9 cellular contexts compared by ENCODE assay signal in the genomic region with DNA sequence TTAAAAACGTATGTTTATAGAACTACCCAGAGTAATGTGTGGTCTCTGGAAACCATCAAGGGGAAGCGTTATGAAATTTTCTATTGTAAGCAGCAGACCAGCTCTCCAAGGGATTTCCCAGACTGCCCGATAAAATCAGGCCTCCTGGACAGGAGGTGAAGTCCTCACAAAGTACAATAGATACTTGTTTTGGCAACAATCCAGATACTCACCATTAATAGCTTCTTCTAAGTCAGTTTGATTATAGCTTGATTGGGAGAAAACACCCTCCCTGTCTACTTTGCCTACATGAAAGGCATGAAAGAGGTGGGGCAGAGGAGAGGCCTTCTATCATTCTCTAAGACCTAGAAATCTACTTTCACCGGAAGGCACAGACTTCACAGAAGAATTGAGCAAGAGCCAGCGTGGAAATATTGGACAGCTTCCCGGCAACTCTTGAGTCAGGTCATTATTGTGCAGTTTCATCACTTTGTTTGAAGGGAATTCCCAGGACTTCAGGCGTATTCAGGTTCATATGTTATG.
DNase-seq lines count a peak whose midpoint lies in the region; TF ChIP-seq lines count a peak whose summit lies in the region.
"Had no signal": no experiment of that assay in that cellular context is flagged by ENCODE, and none has a peak within 500 bp of the region (broad histone marks: within the 10 kb centered on the region; RNA-seq: fewer than 3 reads in every experiment).

No MANE protein-coding gene starts in this region.

- H3K27me3 Mint-ChIP-seq in glutamatergic neuron (ENCODE audit: unreplicated experiment): no peaks in the 10 kb centered on the region

- no peak overlapping the region for H3K27ac Mint-ChIP-seq in glutamatergic neuron (ENCODE audit: unreplicated experiment)
- H3K27ac Mint-ChIP-seq: nephron progenitor cell had no signal

- no peak overlapping the region for H3K27ac ChIP-seq in RWPE1

- no peaks in the 10 kb centered on the region for H3K9me3 Mint-ChIP-seq in glutamatergic neuron (ENCODE audit: unreplicated experiment)
- H3K9me3 Mint-ChIP-seq: nephron progenitor cell had no signal

- H3K36me3 Mint-ChIP-seq in glutamatergic neuron (ENCODE audit: unreplicated experiment): no peaks in the 10 kb centered on the region

- H3K4me3 Mint-ChIP-seq in glutamatergic neuron (ENCODE audit: unreplicated experiment): no peak overlapping the region
- H3K4me3 Mint-ChIP-seq: nephron progenitor cell had no signal

- peaks cover 1% of the 10 kb centered on the region for H3K4me1 Mint-ChIP-seq in glutamatergic neuron (ENCODE audit: low read depth, unreplicated experiment)

- H3K4me3 ChIP-seq in fibroblast of villous mesenchyme (ENCODE audit: low read depth, low read length): no peak overlapping the region
- H3K4me3 ChIP-seq in retinal pigment epithelial cell (ENCODE audit: low read length): no peak overlapping the region

- CTCF ChIA-PET in RWPE1 (lab: Yijun Ruan, JAX) (interaction anchor here (1.7 kb wide), 1 partner anchor 60 kb away, joined by 5 read pairs; no protein-coding TSS in a partner anchor), HEK293T (lab: Yijun Ruan, JAX) (no interaction called here)

- TF ChIP-seq CTCF in RWPE1 (conservative IDR thresholded peaks at IDR 0.05; ENCODE audit: low read depth) (no peak), fibroblast of villous mesenchyme (IDR thresholded peaks at IDR 0.05; ENCODE audit: insufficient read depth, low read depth, low read length) (no peak), retinal pigment epithelial cell (conservative IDR thresholded peaks at IDR 0.05; ENCODE audit: low read depth, low read length) (no peak), glutamatergic neuron (IDR thresholded peaks at IDR 0.05; ENCODE audit: partially characterized antibody, unreplicated experiment) (no peak)

- POLR2A ChIA-PET in RWPE1 (lab: Yijun Ruan, JAX; ENCODE audit: low non-redundant PET): no interaction called here
- POLR2A ChIA-PET in HEK293T (lab: Yijun Ruan, JAX): no interaction called here

- DNase-seq in EL (peak; percentile 96), RWPE1 (ENCODE audit: low spot score) (peak; percentile 74), fibroblast of villous mesenchyme (ENCODE audit: low read depth) (peak; percentile 96), retinal pigment epithelial cell (ENCODE audit: low read depth) (peak; percentile 91), activated T-cell treated with anti-CD3 and anti-CD28 coated beads for 4 hours (no peak), glutamatergic neuron (no peak), HEK293T (ENCODE audit: extremely low spot score) (no peak)
- no peak for DNase-seq in stimulated activated CD8-positive, alpha-beta memory T cell treated with anti-CD3 and anti-CD28 coated beads, Interleukin-4, amount 100 ng/mL, for 48 hours
- DNase-seq: nephron progenitor cell had no signal

TF ChIP-seq in HEK293T, 16 proteins besides CTCF, POLR2A, EP300 and RAD21:
- TF ChIP-seq CTBP1 (IDR thresholded peaks at IDR 0.05; ENCODE audit: borderline replicate concordance) (no peak), ZNF384 (IDR thresholded peaks at IDR 0.05) (no peak), FOXM1 (IDR thresholded peaks at IDR 0.05; ENCODE audit: borderline replicate concordance) (no peak), L3MBTL2 (conservative IDR thresholded peaks at IDR 0.05) (no peak), FOXA1 (IDR thresholded peaks at IDR 0.05) (no peak), ARNT (IDR thresholded peaks at IDR 0.05) (no peak), SP1 (IDR thresholded peaks at IDR 0.05) (no peak), SUZ12 (IDR thresholded peaks at IDR 0.05) (no peak), ELF4 (IDR thresholded peaks at IDR 0.05) (no peak), TARDBP (IDR thresholded peaks at IDR 0.05) (no peak), FOXK2 (IDR thresholded peaks at IDR 0.05) (no peak), HDGF (IDR thresholded peaks at IDR 0.05; ENCODE audit: borderline replicate concordance) (no peak), NFRKB (IDR thresholded peaks at IDR 0.05) (no peak)
- TF ChIP-seq, protein P1, sequence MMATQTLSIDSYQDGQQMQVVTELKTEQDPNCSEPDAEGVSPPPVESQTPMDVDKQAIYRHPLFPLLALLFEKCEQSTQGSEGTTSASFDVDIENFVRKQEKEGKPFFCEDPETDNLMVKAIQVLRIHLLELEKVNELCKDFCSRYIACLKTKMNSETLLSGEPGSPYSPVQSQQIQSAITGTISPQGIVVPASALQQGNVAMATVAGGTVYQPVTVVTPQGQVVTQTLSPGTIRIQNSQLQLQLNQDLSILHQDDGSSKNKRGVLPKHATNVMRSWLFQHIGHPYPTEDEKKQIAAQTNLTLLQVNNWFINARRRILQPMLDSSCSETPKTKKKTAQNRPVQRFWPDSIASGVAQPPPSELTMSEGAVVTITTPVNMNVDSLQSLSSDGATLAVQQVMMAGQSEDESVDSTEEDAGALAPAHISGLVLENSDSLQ (IDR thresholded peaks at IDR 0.05): no peak
TF ChIP-seq in HEK293T: peak in this region for 0.

Comparison
In these comparisons a context has a peak if more than half of its experiments do, and no peak if none do; other contexts are left out.
1. DNase-seq: peak in EL (single experiment), RWPE1 (single experiment), fibroblast of villous mesenchyme (single experiment) and retinal pigment epithelial cell (single experiment); none in stimulated activated CD8-positive, alpha-beta memory T cell treated with anti-CD3 and anti-CD28 coated beads, Interleukin-4, amount 100 ng/mL, for 48 hours (single experiment), activated T-cell treated with anti-CD3 and anti-CD28 coated beads for 4 hours (single experiment), glutamatergic neuron (single experiment) and HEK293T (single experiment).